Comparison of ENCODE assay signal across 6 cellular contexts in the genomic region with DNA sequence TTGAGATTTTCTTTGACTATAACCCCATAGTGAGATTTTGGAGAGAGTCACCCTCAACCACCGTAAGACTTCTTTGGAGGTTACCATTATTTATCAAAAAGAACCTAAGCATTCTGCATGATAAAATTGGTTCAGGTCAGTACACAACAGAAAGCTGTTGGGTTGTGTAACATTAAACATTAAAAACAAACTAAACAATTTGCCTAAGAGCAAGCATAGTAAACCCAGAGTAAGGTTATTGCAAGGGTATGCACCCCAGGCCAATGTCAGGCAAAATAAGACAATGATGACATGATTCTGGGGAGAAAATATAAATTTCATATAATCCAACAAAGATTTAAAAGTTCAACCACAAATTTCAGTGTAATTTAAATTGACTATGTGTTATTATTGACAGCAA.
"Had no signal": no experiment of that assay in that cellular context is flagged by ENCODE, and none has a peak within 500 bp of the region (broad histone marks: within the 10 kb centered on the region; RNA-seq: fewer than 3 reads in every experiment).

No MANE protein-coding gene starts in this region.

- H3K4me3 ChIP-seq: K562 had no signal

- DNase-seq: IMR-90, KBM-7, KG1 had no signal

- H3K27ac ChIP-seq: HL-60 had no signal

- FAIRE-seq: HTR-8/SVneo, K562 had no signal

- ATAC-seq: K562 had no signal
